ENCODE assay signal across 1 cellular context in the genomic region with DNA sequence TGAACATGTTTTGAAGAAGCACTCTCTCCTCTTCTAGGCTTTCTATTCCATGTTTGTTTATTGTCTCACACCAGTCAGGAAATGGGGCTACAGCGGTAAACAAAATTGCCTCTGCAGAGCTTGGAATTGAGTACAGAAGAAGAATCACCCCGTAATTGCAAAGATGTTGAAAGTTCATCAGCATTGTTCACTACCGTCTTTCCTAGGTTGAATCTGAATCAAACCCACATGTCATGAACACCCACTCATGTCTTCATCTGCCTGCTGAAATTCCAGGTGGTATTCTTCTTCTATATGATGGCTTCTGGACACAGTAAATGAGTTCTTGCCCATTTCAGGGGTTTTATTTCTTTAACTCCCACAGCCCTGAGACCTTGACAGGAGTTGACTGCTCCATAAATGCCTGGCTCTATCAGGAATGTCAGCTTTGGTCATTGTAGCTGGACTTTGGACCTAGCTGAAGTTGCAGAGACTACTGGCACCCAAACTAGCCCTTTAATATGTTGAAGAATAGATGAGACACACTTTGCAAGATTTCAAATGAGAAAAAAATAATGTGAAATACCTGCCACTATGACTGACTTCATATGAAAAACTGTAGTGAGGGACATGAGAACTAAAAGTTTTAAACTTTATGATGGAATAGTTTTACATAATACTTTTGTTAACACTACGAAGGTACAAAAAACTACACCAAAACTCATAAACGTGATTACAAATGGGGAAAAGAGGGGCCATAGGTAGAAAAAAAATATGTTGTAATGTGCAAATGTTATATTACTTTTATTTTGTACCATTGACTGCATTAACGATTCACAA.
TF ChIP-seq lines count a peak whose summit lies in the region.

No MANE protein-coding gene starts in this region.

TF ChIP-seq in HepG2, 621 proteins besides CTCF, POLR2A, EP300 and RAD21 (continued from another document and continues in another):
- 0 out of 2 replicates have a peak, but pooled peaks have one; percentile 72 for TF ChIP-seq ZNF549 (CRISPR knock-in tag; IDR thresholded peaks at IDR 0.05)
- 0 out of 2 replicates have a peak, but pooled peaks have one; percentile 41 for TF ChIP-seq ZNF24 (IDR thresholded peaks at IDR 0.05)
- no peak for TF ChIP-seq MTA1 (CRISPR knock-in tag; IDR thresholded peaks at IDR 0.05; ENCODE audit: borderline replicate concordance)
- no peak for TF ChIP-seq ZNF7 (CRISPR knock-in tag; IDR thresholded peaks at IDR 0.05)
- no peak for TF ChIP-seq NR0B2 (CRISPR knock-in tag; IDR thresholded peaks at IDR 0.05)
- TF ChIP-seq, protein P1, sequence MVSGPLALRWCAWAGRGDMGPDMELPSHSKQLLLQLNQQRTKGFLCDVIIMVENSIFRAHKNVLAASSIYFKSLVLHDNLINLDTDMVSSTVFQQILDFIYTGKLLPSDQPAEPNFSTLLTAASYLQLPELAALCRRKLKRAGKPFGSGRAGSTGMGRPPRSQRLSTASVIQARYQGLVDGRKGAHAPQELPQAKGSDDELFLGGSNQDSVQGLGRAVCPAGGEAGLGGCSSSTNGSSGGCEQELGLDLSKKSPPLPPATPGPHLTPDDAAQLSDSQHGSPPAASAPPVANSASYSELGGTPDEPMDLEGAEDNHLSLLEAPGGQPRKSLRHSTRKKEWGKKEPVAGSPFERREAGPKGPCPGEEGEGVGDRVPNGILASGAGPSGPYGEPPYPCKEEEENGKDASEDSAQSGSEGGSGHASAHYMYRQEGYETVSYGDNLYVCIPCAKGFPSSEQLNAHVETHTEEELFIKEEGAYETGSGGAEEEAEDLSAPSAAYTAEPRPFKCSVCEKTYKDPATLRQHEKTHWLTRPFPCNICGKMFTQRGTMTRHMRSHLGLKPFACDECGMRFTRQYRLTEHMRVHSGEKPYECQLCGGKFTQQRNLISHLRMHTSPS (CRISPR knock-in tag; IDR thresholded peaks at IDR 0.05; ENCODE audit: low read depth) = no peak
- TF ChIP-seq ATRX (CRISPR knock-in tag; IDR thresholded peaks at IDR 0.05; ENCODE audit: borderline replicate concordance) = no peak
- TF ChIP-seq XBP1 (CRISPR knock-in tag; IDR thresholded peaks at IDR 0.05) = no peak
- TF ChIP-seq PHB2 (IDR thresholded peaks at IDR 0.05; ENCODE audit: partially characterized antibody) = no peak
- TF ChIP-seq TIGD3 (CRISPR knock-in tag; IDR thresholded peaks at IDR 0.05; ENCODE audit: borderline replicate concordance) = no peak
- no peak for TF ChIP-seq ZBTB49 (CRISPR knock-in tag; IDR thresholded peaks at IDR 0.05; ENCODE audit: borderline replicate concordance)
- TF ChIP-seq MXD4 (CRISPR knock-in tag; IDR thresholded peaks at IDR 0.05) = no peak
- no peak for TF ChIP-seq ZNF441 (CRISPR knock-in tag; IDR thresholded peaks at IDR 0.05; ENCODE audit: borderline replicate concordance)
- no peak for TF ChIP-seq GABPA (IDR thresholded peaks at IDR 0.05; ENCODE audit: low read depth, low read length)
- TF ChIP-seq GABPA (CRISPR knock-in tag; IDR thresholded peaks at IDR 0.05; ENCODE audit: low read depth) = no peak
- TF ChIP-seq, protein P2, sequence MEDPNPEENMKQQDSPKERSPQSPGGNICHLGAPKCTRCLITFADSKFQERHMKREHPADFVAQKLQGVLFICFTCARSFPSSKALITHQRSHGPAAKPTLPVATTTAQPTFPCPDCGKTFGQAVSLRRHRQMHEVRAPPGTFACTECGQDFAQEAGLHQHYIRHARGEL (CRISPR knock-in tag; IDR thresholded peaks at IDR 0.05) = no peak
- TF ChIP-seq RARA (CRISPR knock-in tag; IDR thresholded peaks at IDR 0.05) = peak; percentile 59; the same call in 1 of the 2 replicates
- TF ChIP-seq KAT8 (CRISPR knock-in tag; IDR thresholded peaks at IDR 0.05) = no peak
- no peak for TF ChIP-seq JARID2 (CRISPR knock-in tag; IDR thresholded peaks at IDR 0.05; ENCODE audit: insufficient replicate concordance)
- TF ChIP-seq HMG20A (CRISPR knock-in tag; IDR thresholded peaks at IDR 0.05; ENCODE audit: borderline replicate concordance) = peak; percentile 88; the same call in 1 of the 2 replicates
- TF ChIP-seq, protein P3, sequence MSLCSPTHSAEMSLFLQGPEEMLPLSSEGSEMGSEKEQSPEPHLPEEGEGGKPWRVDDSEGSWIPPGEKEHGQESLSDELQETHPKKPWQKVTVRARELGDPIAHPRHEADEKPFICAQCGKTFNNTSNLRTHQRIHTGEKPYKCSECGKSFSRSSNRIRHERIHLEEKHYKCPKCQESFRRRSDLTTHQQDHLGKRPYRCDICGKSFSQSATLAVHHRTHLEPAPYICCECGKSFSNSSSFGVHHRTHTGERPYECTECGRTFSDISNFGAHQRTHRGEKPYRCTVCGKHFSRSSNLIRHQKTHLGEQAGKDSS (CRISPR knock-in tag; IDR thresholded peaks at IDR 0.05; ENCODE audit: borderline replicate concordance, low read depth) = no peak
- TF ChIP-seq NR2F6 (IDR thresholded peaks at IDR 0.05) = peak; percentile 6; the same call in 1 of the 2 replicates
- TF ChIP-seq NR2F6 (CRISPR knock-in tag; IDR thresholded peaks at IDR 0.05) = peak; percentile 32; the same call in 1 of the 2 replicates
- no peak for TF ChIP-seq MZF1 (CRISPR knock-in tag; IDR thresholded peaks at IDR 0.05; ENCODE audit: borderline replicate concordance)
- TF ChIP-seq HNF4A (CRISPR knock-in tag; IDR thresholded peaks at IDR 0.05) = peak; percentile 98
- TF ChIP-seq CENPX (CRISPR knock-in tag; IDR thresholded peaks at IDR 0.05) = no peak
- no peak for TF ChIP-seq ZNF468 (CRISPR knock-in tag; IDR thresholded peaks at IDR 0.05)
- no peak for TF ChIP-seq NFE2L1 (CRISPR knock-in tag; IDR thresholded peaks at IDR 0.05; ENCODE audit: borderline replicate concordance)
- no peak for TF ChIP-seq ZC3H13 (CRISPR knock-in tag; IDR thresholded peaks at IDR 0.05)
- TF ChIP-seq ZNF619 (CRISPR knock-in tag; IDR thresholded peaks at IDR 0.05) = no peak
- TF ChIP-seq ZNF207 (IDR thresholded peaks at IDR 0.05; ENCODE audit: borderline replicate concordance) = no peak
- TF ChIP-seq CEBPG (CRISPR knock-in tag; IDR thresholded peaks at IDR 0.05) = peak; percentile 29; the same call in 1 of the 2 replicates
- no peak for TF ChIP-seq TEAD2 (CRISPR knock-in tag; IDR thresholded peaks at IDR 0.05)
- TF ChIP-seq BCL3 (CRISPR knock-in tag; IDR thresholded peaks at IDR 0.05) = no peak
- no peak for TF ChIP-seq PHF20 (CRISPR knock-in tag; IDR thresholded peaks at IDR 0.05)
- TF ChIP-seq NCOA1 (CRISPR knock-in tag; IDR thresholded peaks at IDR 0.05) = no peak
- TF ChIP-seq ZZZ3 (CRISPR knock-in tag; IDR thresholded peaks at IDR 0.05; ENCODE audit: borderline replicate concordance) = no peak
- no peak for TF ChIP-seq ZNF615 (CRISPR knock-in tag; IDR thresholded peaks at IDR 0.05; ENCODE audit: borderline replicate concordance)
- TF ChIP-seq LCORL (IDR thresholded peaks at IDR 0.05) = no peak
- 0 out of 2 replicates have a peak, but pooled peaks have one; percentile 63 for TF ChIP-seq LCORL (CRISPR knock-in tag; IDR thresholded peaks at IDR 0.05)
- TF ChIP-seq HIVEP1 (CRISPR knock-in tag; IDR thresholded peaks at IDR 0.05) = no peak
- no peak for TF ChIP-seq ZNF18 (CRISPR knock-in tag; IDR thresholded peaks at IDR 0.05; ENCODE audit: insufficient replicate concordance)
- TF ChIP-seq ZNF367 (CRISPR knock-in tag; IDR thresholded peaks at IDR 0.05; ENCODE audit: borderline replicate concordance) = no peak
- peak; percentile 83 for TF ChIP-seq RCOR2 (CRISPR knock-in tag; IDR thresholded peaks at IDR 0.05)
- TF ChIP-seq, protein P4, sequence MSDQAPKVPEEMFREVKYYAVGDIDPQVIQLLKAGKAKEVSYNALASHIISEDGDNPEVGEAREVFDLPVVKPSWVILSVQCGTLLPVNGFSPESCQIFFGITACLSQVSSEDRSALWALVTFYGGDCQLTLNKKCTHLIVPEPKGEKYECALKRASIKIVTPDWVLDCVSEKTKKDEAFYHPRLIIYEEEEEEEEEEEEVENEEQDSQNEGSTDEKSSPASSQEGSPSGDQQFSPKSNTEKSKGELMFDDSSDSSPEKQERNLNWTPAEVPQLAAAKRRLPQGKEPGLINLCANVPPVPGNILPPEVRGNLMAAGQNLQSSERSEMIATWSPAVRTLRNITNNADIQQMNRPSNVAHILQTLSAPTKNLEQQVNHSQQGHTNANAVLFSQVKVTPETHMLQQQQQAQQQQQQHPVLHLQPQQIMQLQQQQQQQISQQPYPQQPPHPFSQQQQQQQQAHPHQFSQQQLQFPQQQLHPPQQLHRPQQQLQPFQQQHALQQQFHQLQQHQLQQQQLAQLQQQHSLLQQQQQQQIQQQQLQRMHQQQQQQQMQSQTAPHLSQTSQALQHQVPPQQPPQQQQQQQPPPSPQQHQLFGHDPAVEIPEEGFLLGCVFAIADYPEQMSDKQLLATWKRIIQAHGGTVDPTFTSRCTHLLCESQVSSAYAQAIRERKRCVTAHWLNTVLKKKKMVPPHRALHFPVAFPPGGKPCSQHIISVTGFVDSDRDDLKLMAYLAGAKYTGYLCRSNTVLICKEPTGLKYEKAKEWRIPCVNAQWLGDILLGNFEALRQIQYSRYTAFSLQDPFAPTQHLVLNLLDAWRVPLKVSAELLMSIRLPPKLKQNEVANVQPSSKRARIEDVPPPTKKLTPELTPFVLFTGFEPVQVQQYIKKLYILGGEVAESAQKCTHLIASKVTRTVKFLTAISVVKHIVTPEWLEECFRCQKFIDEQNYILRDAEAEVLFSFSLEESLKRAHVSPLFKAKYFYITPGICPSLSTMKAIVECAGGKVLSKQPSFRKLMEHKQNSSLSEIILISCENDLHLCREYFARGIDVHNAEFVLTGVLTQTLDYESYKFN (CRISPR knock-in tag; conservative IDR thresholded peaks at IDR 0.05) = peak; percentile 90
- TF ChIP-seq, protein P5, sequence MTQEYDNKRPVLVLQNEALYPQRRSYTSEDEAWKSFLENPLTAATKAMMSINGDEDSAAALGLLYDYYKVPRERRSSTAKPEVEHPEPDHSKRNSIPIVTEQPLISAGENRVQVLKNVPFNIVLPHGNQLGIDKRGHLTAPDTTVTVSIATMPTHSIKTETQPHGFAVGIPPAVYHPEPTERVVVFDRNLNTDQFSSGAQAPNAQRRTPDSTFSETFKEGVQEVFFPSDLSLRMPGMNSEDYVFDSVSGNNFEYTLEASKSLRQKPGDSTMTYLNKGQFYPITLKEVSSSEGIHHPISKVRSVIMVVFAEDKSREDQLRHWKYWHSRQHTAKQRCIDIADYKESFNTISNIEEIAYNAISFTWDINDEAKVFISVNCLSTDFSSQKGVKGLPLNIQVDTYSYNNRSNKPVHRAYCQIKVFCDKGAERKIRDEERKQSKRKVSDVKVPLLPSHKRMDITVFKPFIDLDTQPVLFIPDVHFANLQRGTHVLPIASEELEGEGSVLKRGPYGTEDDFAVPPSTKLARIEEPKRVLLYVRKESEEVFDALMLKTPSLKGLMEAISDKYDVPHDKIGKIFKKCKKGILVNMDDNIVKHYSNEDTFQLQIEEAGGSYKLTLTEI (CRISPR knock-in tag; conservative IDR thresholded peaks at IDR 0.05) = no peak
- no peak for TF ChIP-seq ZNF12 (CRISPR knock-in tag; IDR thresholded peaks at IDR 0.05)
